Comparison of ENCODE assay signal across 8 cellular contexts in genomic region chr17:82246365-82247174, GRCh38. TPM values are rescaled to one million over a fixed set of nuclear protein-coding genes. Genes with fewer than 3 reads are reported as not detected.
A peak's percentile ranks its signal among the peaks of the same experiment; 100 is the strongest.
DNase-seq lines count a peak whose midpoint lies in the region; ATAC-seq and TF ChIP-seq lines count a peak whose summit lies in the region.

No MANE protein-coding gene starts in this region.

- H3K4me1 ChIP-seq in upper lobe of left lung = peaks cover 33 to 44% (median 34%) of the 10 kb centered on the region in 4 donors

- peak overlapping the region; percentile 76 for H3K27ac Mint-ChIP-seq in activated T-cell treated with anti-CD3 and anti-CD28 coated beads, Interleukin-2, amount 50 U/mL, for 72 hours

- TF ChIP-seq EP300 in upper lobe of left lung (IDR thresholded peaks at IDR 0.05) = no peak

- peaks cover 23% of the 10 kb centered on the region for H3K4me1 Mint-ChIP-seq in activated T-cell treated with anti-CD3 and anti-CD28 coated beads, Interleukin-2, amount 50 U/mL, for 72 hours (ENCODE audit: low read depth)

- DNase-seq in activated T-cell treated with anti-CD3 and anti-CD28 coated beads, Interleukin-2, amount 50 U/mL, for 72 hours = no peak
- DNase-seq in activated T-cell treated with anti-CD3 and anti-CD28 coated beads, Interleukin-2, amount 50 U/mL, for 1 hour = no peak
- DNase-seq in amniotic epithelial cell (ENCODE audit: low read depth) = peak; percentile 73
- DNase-seq in islet precursor cell = peak; percentile 82
- peak in 1 of 2 donors; percentile 74 for DNase-seq in upper lobe of left lung
- no peak for DNase-seq in NCI-H1694 treated with DMSO at 0.1 percent for 48 hours (lab: John Stamatoyannopoulos, UW)

- no peak for TF ChIP-seq CTCF in upper lobe of left lung (IDR thresholded peaks at IDR 0.05)

- no peaks in the 10 kb centered on the region for H3K9me3 ChIP-seq in upper lobe of left lung

- H3K9me3 Mint-ChIP-seq in activated T-cell treated with anti-CD3 and anti-CD28 coated beads, Interleukin-2, amount 50 U/mL, for 72 hours = no peaks in the 10 kb centered on the region

- TF ChIP-seq POLR2A in upper lobe of left lung (IDR thresholded peaks at IDR 0.05) = no peak

- H3K4me3 Mint-ChIP-seq in activated T-cell treated with anti-CD3 and anti-CD28 coated beads, Interleukin-2, amount 50 U/mL, for 72 hours = no peak overlapping the region

- H3K27ac ChIP-seq in upper lobe of left lung = peak overlapping the region; percentile 3 to 75 (median 64)

- no peak overlapping the region for H3K4me3 ChIP-seq in upper lobe of left lung

- H3K27me3 ChIP-seq in upper lobe of left lung = no peaks in the 10 kb centered on the region

- H3K36me3 Mint-ChIP-seq in activated T-cell treated with anti-CD3 and anti-CD28 coated beads, Interleukin-2, amount 50 U/mL, for 72 hours (ENCODE audit: insufficient read depth in 2 of 2) = peaks cover 12 to 31% of the 10 kb centered on the region in 2 donors

- H3K27me3 Mint-ChIP-seq in activated T-cell treated with anti-CD3 and anti-CD28 coated beads, Interleukin-2, amount 50 U/mL, for 72 hours (ENCODE audit: low read depth) = no peaks in the 10 kb centered on the region

- WGBS in upper lobe of left lung, 2 donors = 62 to 83% methylated on average over 14 to 27 of the region's 27 CpGs

- ATAC-seq in activated T-cell treated with anti-CD3 and anti-CD28 coated beads, Interleukin-2, amount 50 U/mL, for 72 hours (replicated peaks in 1 of 2) = no peak
- peak in 1 of 2 donors; percentile 5 for ATAC-seq in upper lobe of left lung (ENCODE audit: low FRiP score in 2 of 2)
- no peak for ATAC-seq in HG03039 (IDR thresholded peaks at IDR 0.05; ENCODE audit: unreplicated experiment)
- ATAC-seq in HG03025 (IDR thresholded peaks at IDR 0.05; ENCODE audit: low FRiP score, unreplicated experiment) = no peak

- H3K36me3 ChIP-seq in upper lobe of left lung = peaks cover 69 to 94% (median 85%) of the 10 kb centered on the region in 4 donors

RNA-seq across cellular contexts. Expression of gene SLC16A3, which starts 17.7 kb away (rescaled TPM):
- 10 to 100 TPM; 42.8 to 74.5 TPM for total RNA-seq in activated T-cell treated with anti-CD3 and anti-CD28 coated beads, Interleukin-2, amount 50 U/mL, for 72 hours
- total RNA-seq in upper lobe of left lung = 100 to 1,000 TPM in 3 of 6 donors, 10 to 100 TPM in 3; 33.5 to 134 (median 102) TPM

RNA-seq across cellular contexts. Expression of gene CSNK1D, which starts 26.9 kb away (rescaled TPM):
- total RNA-seq in activated T-cell treated with anti-CD3 and anti-CD28 coated beads, Interleukin-2, amount 50 U/mL, for 72 hours = 100 to 1,000 TPM; 166 to 170 TPM
- 100 to 1,000 TPM in 4 of 6 donors, 10 to 100 TPM in 2; 80.6 to 228 (median 152) TPM for total RNA-seq in upper lobe of left lung

RNA-seq across cellular contexts. Expression of gene CCDC57, which starts 33.9 kb away (rescaled TPM):
- 10 to 100 TPM; 76.9 to 78.8 TPM for total RNA-seq in activated T-cell treated with anti-CD3 and anti-CD28 coated beads, Interleukin-2, amount 50 U/mL, for 72 hours
- total RNA-seq in upper lobe of left lung = 100 to 1,000 TPM in 2 of 6 donors, 10 to 100 TPM in 4; 52.9 to 204 (median 71.8) TPM

Comparison
In these comparisons a context has a peak if more than half of its experiments do, and no peak if none do; other contexts are left out.
1. DNase-seq: peak in amniotic epithelial cell (single experiment) and islet precursor cell (single experiment); none in activated T-cell treated with anti-CD3 and anti-CD28 coated beads, Interleukin-2, amount 50 U/mL, for 72 hours (0 of 2), activated T-cell treated with anti-CD3 and anti-CD28 coated beads, Interleukin-2, amount 50 U/mL, for 1 hour (single experiment) and NCI-H1694 treated with DMSO at 0.1 percent for 48 hours (single experiment).